Comparison of ENCODE assay signal across 8 cellular contexts in the genomic region with DNA sequence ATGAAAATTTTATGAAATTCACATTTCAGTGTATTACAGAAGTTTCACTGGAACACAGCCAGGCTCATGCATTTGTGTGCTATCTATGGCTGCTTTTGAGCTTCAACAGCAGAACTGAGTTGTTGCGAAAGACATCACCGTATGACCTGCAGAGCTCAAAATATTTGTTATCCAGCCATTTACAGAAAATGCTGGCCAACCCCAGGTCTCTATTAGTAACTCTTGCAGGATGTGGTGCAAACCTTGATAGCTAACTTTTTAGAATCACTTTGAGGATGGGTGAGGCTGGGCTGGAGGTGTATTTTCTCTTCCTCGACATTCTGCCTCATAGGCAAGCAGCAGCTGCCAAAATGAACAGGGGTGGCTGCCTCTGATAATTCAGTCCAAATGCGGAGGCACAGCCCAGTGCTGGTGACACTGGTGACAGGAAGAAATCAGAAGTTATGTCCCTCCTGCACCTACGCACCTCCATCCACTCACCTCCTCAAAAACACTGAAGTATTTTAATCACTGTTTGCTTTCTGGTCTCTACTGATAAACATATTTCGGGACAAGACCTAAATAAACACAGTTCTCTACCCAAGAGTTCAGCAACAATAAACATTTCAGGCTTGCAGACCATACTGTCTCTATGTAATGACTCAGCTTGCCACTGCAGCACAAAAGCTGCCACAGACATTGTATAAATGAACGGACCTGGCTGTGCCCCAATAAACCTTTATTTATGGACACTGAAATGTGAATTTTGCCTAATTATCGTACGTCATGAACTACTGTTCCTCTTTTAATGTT. TPM values are rescaled to one million over a fixed set of nuclear protein-coding genes. Genes with fewer than 3 reads are reported as not detected.
A peak's percentile ranks its signal among the peaks of the same experiment; 100 is the strongest.
DNase-seq lines count a peak whose midpoint lies in the region; FAIRE-seq and TF ChIP-seq lines count a peak whose summit lies in the region.

No MANE protein-coding gene starts in this region.

- FAIRE-seq in GM12892 (lab: Jason Lieb, UNC): no peak

- no peaks in the 10 kb centered on the region for H3K9me3 ChIP-seq in SJSA1 (replicated peaks)
- H3K9me3 ChIP-seq in sigmoid colon: no peaks in the 10 kb centered on the region

- peaks cover 48% of the 10 kb centered on the region for H3K4me1 Mint-ChIP-seq in activated CD4-positive, alpha-beta T cell treated with anti-CD3 and anti-CD28 coated beads, Interleukin-2, amount 10 ng/mL, durations not matched to agents 7 days and 5 days

- DNase-seq in NCI-H1105 treated with DMSO at 0.1 percent for 48 hours (lab: John Stamatoyannopoulos, UW) (peak; percentile 18), NCI-H1105 (lab: John Stamatoyannopoulos, UW) (no peak), SJSA1 (ENCODE audit: low read depth in 1 of 2, low spot score in 2 of 2) (peak in 1 of 2 experiments; percentile 82), fibroblast of the conjunctiva (ENCODE audit: low read depth) (peak; percentile 64), sigmoid colon (peak; percentile 74), GM12892 (ENCODE audit: insufficient read length) (no peak), NCI-H2107 (lab: John Stamatoyannopoulos, UW) (no peak)
- DNase-seq in activated CD4-positive, alpha-beta T cell treated with anti-CD3 and anti-CD28 coated beads, Interleukin-2, amount 10 ng/mL, durations not matched to agents 7 days and 5 days: no peak

- intact Hi-C loops in sigmoid colon (cut with DNase I): no loop called here

- no peak for TF ChIP-seq EP300 in sigmoid colon (IDR thresholded peaks at IDR 0.05)

- H3K36me3 ChIP-seq in SJSA1: peaks cover 3% of the 10 kb centered on the region; the same call in 1 of the 2 replicates
- no peaks in the 10 kb centered on the region for H3K36me3 ChIP-seq in sigmoid colon

- POLR2A ChIA-PET in activated CD4-positive, alpha-beta T cell treated with anti-CD3 and anti-CD28 coated beads, Interleukin-2, amount 10 ng/mL, durations not matched to agents 7 days and 5 days (lab: Charles Lee): no interaction called here

- H3K27ac ChIP-seq in SJSA1 (peak overlapping the region; percentile 99), sigmoid colon (peak overlapping the region; percentile 63 to 87 (median 74))

- H3K27me3 ChIP-seq in SJSA1 (replicated peaks): no peaks in the 10 kb centered on the region
- H3K27me3 ChIP-seq in sigmoid colon: no peaks in the 10 kb centered on the region

- H3K4me1 ChIP-seq in SJSA1 (replicated peaks): peaks cover 68% of the 10 kb centered on the region
- peaks cover 0 to 78% (median 74%) of the 10 kb centered on the region in 4 donors for H3K4me1 ChIP-seq in sigmoid colon

- H3K27me3 Mint-ChIP-seq in activated CD4-positive, alpha-beta T cell treated with anti-CD3 and anti-CD28 coated beads, Interleukin-2, amount 10 ng/mL, durations not matched to agents 7 days and 5 days: no peaks in the 10 kb centered on the region

- TF ChIP-seq CTCF in sigmoid colon (IDR thresholded peaks at IDR 0.05): no peak

- no peak overlapping the region for H3K27ac Mint-ChIP-seq in activated CD4-positive, alpha-beta T cell treated with anti-CD3 and anti-CD28 coated beads, Interleukin-2, amount 10 ng/mL, durations not matched to agents 7 days and 5 days

- H3K9me3 Mint-ChIP-seq in activated CD4-positive, alpha-beta T cell treated with anti-CD3 and anti-CD28 coated beads, Interleukin-2, amount 10 ng/mL, durations not matched to agents 7 days and 5 days: peaks cover 7% of the 10 kb centered on the region

- no peak for TF ChIP-seq POLR2A in sigmoid colon (IDR thresholded peaks at IDR 0.05)
- TF ChIP-seq POLR2A in GM12892 (IDR thresholded peaks at IDR 0.05; ENCODE audit: low read depth, low read length): no peak

- H3K36me3 Mint-ChIP-seq in activated CD4-positive, alpha-beta T cell treated with anti-CD3 and anti-CD28 coated beads, Interleukin-2, amount 10 ng/mL, durations not matched to agents 7 days and 5 days (ENCODE audit: low read depth): peaks cover 7% of the 10 kb centered on the region

- CTCF ChIA-PET in activated CD4-positive, alpha-beta T cell treated with anti-CD3 and anti-CD28 coated beads, Interleukin-2, amount 10 ng/mL, durations not matched to agents 7 days and 5 days (lab: Charles Lee): no interaction called here

- H3K4me3 Mint-ChIP-seq in activated CD4-positive, alpha-beta T cell treated with anti-CD3 and anti-CD28 coated beads, Interleukin-2, amount 10 ng/mL, durations not matched to agents 7 days and 5 days: no peak overlapping the region

- 18 to 41% methylated on average over 9 of the region's 9 CpGs for WGBS in sigmoid colon, 2 donors

- H3K4me3 ChIP-seq in SJSA1: no peak overlapping the region
- H3K4me3 ChIP-seq in sigmoid colon: no peak overlapping the region

RNA-seq across cellular contexts. Expression of a gene that starts 28.5 kb away (rescaled TPM):
- 34.5 and 39.0 TPM in 2 replicates for total RNA-seq in SJSA1 (2014; rRNA removed; shearing (Covaris generic))
- 10 to 100 TPM; 27.1 to 44.3 (median 35.5) TPM for total RNA-seq in sigmoid colon
- polyA plus RNA-seq in sigmoid colon: 10 to 100 TPM; 46.8 to 55.6 (median 50.6) TPM
- 77.6 TPM for polyA plus RNA-seq in GM12892 (2012; ENCODE audit: missing spikeins)
- 10 to 100 TPM; 72.4 to 73.2 TPM for total RNA-seq in activated CD4-positive, alpha-beta T cell treated with anti-CD3 and anti-CD28 coated beads, Interleukin-2, amount 10 ng/mL, durations not matched to agents 7 days and 5 days

Comparison
In these comparisons a context has a peak if more than half of its experiments do, and no peak if none do; other contexts are left out.
1. DNase-seq: peak in NCI-H1105 treated with DMSO at 0.1 percent for 48 hours (single experiment), fibroblast of the conjunctiva (single experiment) and sigmoid colon (single experiment); none in NCI-H1105 (single experiment), GM12892 (single experiment), NCI-H2107 (single experiment) and activated CD4-positive, alpha-beta T cell treated with anti-CD3 and anti-CD28 coated beads, Interleukin-2, amount 10 ng/mL, durations not matched to agents 7 days and 5 days (single experiment).